24 cellular contexts compared by ENCODE assay signal in the genomic region with DNA sequence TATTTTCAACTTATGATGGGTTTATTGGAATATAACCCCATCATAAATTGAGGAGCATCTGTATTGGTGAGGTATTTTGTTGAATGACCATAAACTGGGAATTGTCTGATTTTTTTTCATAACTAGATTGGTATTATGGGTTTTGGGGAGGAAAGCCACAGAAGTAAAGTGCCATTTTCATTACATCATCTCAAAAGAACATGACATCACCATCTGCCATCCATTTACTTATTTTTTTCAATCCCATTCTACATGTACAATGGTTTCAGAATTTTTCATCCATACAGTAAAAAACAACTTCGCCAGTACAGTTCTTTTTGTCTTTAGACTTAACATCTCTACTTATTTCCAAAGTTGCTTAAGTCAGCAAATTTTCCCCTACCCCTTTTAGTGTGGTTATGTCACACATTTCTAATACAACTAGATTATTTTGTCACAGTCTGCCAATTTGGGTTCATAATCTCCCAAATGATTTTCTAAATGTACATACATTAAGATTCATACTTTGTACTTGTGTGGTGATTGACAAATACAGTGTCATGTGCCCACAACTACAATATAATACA.
DNase-seq lines count a peak whose midpoint lies in the region; ATAC-seq, FAIRE-seq and TF ChIP-seq lines count a peak whose summit lies in the region.
"Had no signal": no experiment of that assay in that cellular context is flagged by ENCODE, and none has a peak within 500 bp of the region (broad histone marks: within the 10 kb centered on the region; RNA-seq: fewer than 3 reads in every experiment).

No MANE protein-coding gene starts in this region.

- CTCF ChIA-PET in A549 (lab: Yijun Ruan, JAX) = no interaction called here
- CTCF ChIA-PET in HEK293 (lab: Yijun Ruan, JAX) = no interaction called here
- CTCF ChIA-PET in H1 (lab: Charles Lee; ENCODE audit: partially characterized antibody) = no interaction called here
- CTCF ChIA-PET in activated naive CD4-positive, alpha-beta T cell treated with anti-CD3 and anti-CD28 coated beads for 36 hours (lab: Charles Lee) = no interaction called here

- no peaks in the 10 kb centered on the region for H3K4me1 ChIP-seq in A549
- no peaks in the 10 kb centered on the region for H3K4me1 ChIP-seq in HEK293 (ENCODE audit: control insufficient read depth, insufficient read depth, low read length)
- peaks cover 3% of the 10 kb centered on the region for H3K4me1 ChIP-seq in astrocyte (ENCODE audit: insufficient read depth, low read length)
- H3K4me1 ChIP-seq in H1 (replicated peaks in 1 of 4; ENCODE audit: control insufficient read depth in 3 of 4, insufficient read depth in 4 of 4, low read length in 3 of 4) = no peaks in the 10 kb centered on the region
- H3K4me1 ChIP-seq: BLaER1 treated with 17β-estradiol and CSF1 and Interleukin-3, amounts not matched to agents 10 nM and 100 nM; Caco-2 had no signal

- no peaks in the 10 kb centered on the region for H3K27me3 ChIP-seq in astrocyte (ENCODE audit: insufficient read depth, low read length)
- H3K27me3 ChIP-seq in H1 (replicated peaks in 1 of 4; ENCODE audit: control insufficient read depth in 3 of 4, extremely low read depth in 1 of 4, insufficient read depth in 3 of 4, low read length in 3 of 4) = no peaks in the 10 kb centered on the region
- H3K27me3 ChIP-seq: BLaER1 treated with 17β-estradiol and CSF1 and Interleukin-3, amounts not matched to agents 10 nM and 100 nM had no signal

- no peak overlapping the region for H2BK120ac ChIP-seq in H1 (replicated peaks; ENCODE audit: low read depth, low read length)

- H3K56ac ChIP-seq in H1 (replicated peaks; ENCODE audit: insufficient read length, low read depth, low read length) = no peak overlapping the region

- no peak overlapping the region for H3K27ac ChIP-seq in A549
- H3K27ac ChIP-seq in HEK293 (ENCODE audit: extremely low read depth, low read depth, low read length) = no peak overlapping the region
- no peak overlapping the region for H3K27ac ChIP-seq in astrocyte (ENCODE audit: low read depth, low read length)
- H3K27ac ChIP-seq in H1 (ENCODE audit: low read depth, low read length) = no peak overlapping the region
- H3K27ac ChIP-seq: BLaER1 treated with 17β-estradiol and CSF1 and Interleukin-3, amounts not matched to agents 10 nM and 100 nM; C4-2B had no signal

- H2AFZ ChIP-seq in astrocyte (ENCODE audit: low read depth, low read length) (no peak overlapping the region), H1 (ENCODE audit: low read length) (no peak overlapping the region)

- FAIRE-seq in A549 (lab: Jason Lieb, UNC) (peak; percentile 63), astrocyte (lab: Jason Lieb, UNC) (peak; percentile 99), H1 (lab: Jason Lieb, UNC) (no peak)
- FAIRE-seq: A204.1, D721Med, G401.6, GM12891, GM19239 had no signal

- H3K36me3 ChIP-seq in HEK293 (ENCODE audit: control insufficient read depth in 2 of 2, insufficient read depth in 1 of 2, low read length in 2 of 2) (no peaks in the 10 kb centered on the region), astrocyte (ENCODE audit: insufficient read depth, low read length) (no peaks in the 10 kb centered on the region), H1 (ENCODE audit: control insufficient read depth in 2 of 4, insufficient read depth in 4 of 4, low read length in 3 of 4) (no peaks in the 10 kb centered on the region)
- H3K36me3 ChIP-seq: BLaER1 treated with 17β-estradiol and CSF1 and Interleukin-3, amounts not matched to agents 10 nM and 100 nM had no signal

- no peaks in the 10 kb centered on the region for H3K27me3 Mint-ChIP-seq in astrocyte (ENCODE audit: low read depth, unreplicated experiment)
- H3K27me3 Mint-ChIP-seq in activated naive CD4-positive, alpha-beta T cell treated with anti-CD3 and anti-CD28 coated beads for 36 hours (ENCODE audit: low read depth) = no peaks in the 10 kb centered on the region
- H3K27me3 Mint-ChIP-seq: B cell; CD4-positive, alpha-beta T cell had no signal

- WGBS in A549 (ENCODE audit: missing lambda C conversion rate) = 0% methylated on average over 1 of the region's 1 CpG
- WGBS in H1 (ENCODE audit: extremely low coverage in 1 of 2, insufficient coverage in 1 of 2, insufficient read length in 1 of 2, insufficient replicate concordance in 2 of 2, low coverage in 1 of 2, low lambda C conversion rate in 2 of 2, missing lambda C conversion rate in 1 of 2), 2 experiments = 82% methylated on average over 1 of the region's 1 CpG; no CpG with 5 or more reads in 1 of the 2 experiments

- H4K20me1 ChIP-seq in astrocyte (ENCODE audit: insufficient read depth, low read length) (no peaks in the 10 kb centered on the region), H1 (replicated peaks in 1 of 2; ENCODE audit: control insufficient read depth in 1 of 2, insufficient read depth in 2 of 2, low read length in 2 of 2) (no peaks in the 10 kb centered on the region)
- H4K20me1 ChIP-seq: BLaER1 treated with 17β-estradiol and CSF1 and Interleukin-3, amounts not matched to agents 10 nM and 100 nM had no signal

- H3K79me2 ChIP-seq in astrocyte (ENCODE audit: insufficient read depth, low read length) (no peaks in the 10 kb centered on the region), H1 (ENCODE audit: control insufficient read depth in 1 of 2, insufficient read depth in 2 of 2, low read length in 2 of 2) (no peaks in the 10 kb centered on the region)

- no peak overlapping the region for H3K4me3 Mint-ChIP-seq in astrocyte (ENCODE audit: unreplicated experiment)
- H3K4me3 Mint-ChIP-seq in activated naive CD4-positive, alpha-beta T cell treated with anti-CD3 and anti-CD28 coated beads for 36 hours = no peak overlapping the region
- H3K4me3 Mint-ChIP-seq: B cell; CD4-positive, alpha-beta T cell; CD8-positive, alpha-beta T cell had no signal

- DNase-seq in A549 (ENCODE audit: low read depth in 1 of 2, low spot score in 1 of 2) = no peak
- no peak for DNase-seq in astrocyte (ENCODE audit: low read depth)
- no peak for DNase-seq in H1 (ENCODE audit: low read depth in 1 of 2, low spot score in 2 of 2)
- no peak for DNase-seq in Right ventricle myocardium superior
- DNase-seq in dermis blood vessel endothelial cell = no peak
- DNase-seq in NK-92 treated with Interleukin-12 subunit alpha and Interleukin-12 subunit beta, amount 100 ng/mL, for 24 hours (lab: John Stamatoyannopoulos, UW) = no peak
- DNase-seq in activated naive CD4-positive, alpha-beta T cell treated with anti-CD3 and anti-CD28 coated beads for 36 hours = no peak
- DNase-seq: 8988T; AML-193; Caco-2; Calu3; CD4-positive, alpha-beta T cell; CD8-positive, alpha-beta T cell; DMS79 treated with DMSO at 0.1 percent for 48 hours; GF-D8 had no signal

- no peak overlapping the region for H2BK15ac ChIP-seq in H1 (ENCODE audit: low read length)

- ATAC-seq in A549 (no peak), Right ventricle myocardium superior (ENCODE audit: poor library complexity) (no peak)
- ATAC-seq: CD8-positive, alpha-beta T cell had no signal

- TF ChIP-seq RAD21 in A549 (conservative IDR thresholded peaks at IDR 0.05 in 1 of 2, IDR thresholded peaks at IDR 0.05 in 1 of 2) (no peak), H1 (IDR thresholded peaks at IDR 0.05 in 1 of 2, conservative IDR thresholded peaks at IDR 0.05 in 1 of 2; ENCODE audit: low read depth in 2 of 2, low read length in 2 of 2) (no peak)

- no peak overlapping the region for H4K8ac ChIP-seq in H1 (ENCODE audit: extremely low read depth, insufficient read depth, low read length)

- H3K23me2 ChIP-seq in H1 (ENCODE audit: low read depth, low read length) = no peaks in the 10 kb centered on the region

- no peaks in the 10 kb centered on the region for H3K79me1 ChIP-seq in H1 (ENCODE audit: low read depth, low read length)

- H3K4me1 Mint-ChIP-seq in astrocyte (ENCODE audit: low read depth, unreplicated experiment) = no peaks in the 10 kb centered on the region
- H3K4me1 Mint-ChIP-seq in activated naive CD4-positive, alpha-beta T cell treated with anti-CD3 and anti-CD28 coated beads for 36 hours (ENCODE audit: low read depth) = no peaks in the 10 kb centered on the region
- H3K4me1 Mint-ChIP-seq: B cell had no signal

- no peak overlapping the region for H4K91ac ChIP-seq in H1 (replicated peaks; ENCODE audit: insufficient read length, low read length)

- H2BK20ac ChIP-seq in H1 (ENCODE audit: low read length) = no peak overlapping the region

- no peak overlapping the region for H3K23ac ChIP-seq in H1 (ENCODE audit: insufficient read length)

- intact Hi-C loops in Right ventricle myocardium superior (cut with DNase I) = no loop called here
- intact Hi-C loops in activated naive CD4-positive, alpha-beta T cell treated with anti-CD3 and anti-CD28 coated beads for 36 hours (cut with micrococcal nuclease) = no loop called here

- no peak for TF ChIP-seq EP300 in A549 (IDR thresholded peaks at IDR 0.05)
- no peak for TF ChIP-seq EP300 in H1 (IDR thresholded peaks at IDR 0.05; ENCODE audit: borderline replicate concordance in 1 of 2, low read depth in 2 of 2, low read length in 2 of 2)

- POLR2A ChIA-PET in A549 (lab: Yijun Ruan, JAX) (no interaction called here), HEK293 (lab: Yijun Ruan, JAX) (no interaction called here), H1 (lab: Charles Lee; ENCODE audit: partially characterized antibody) (no interaction called here)

- no peak overlapping the region for H3K4me2 ChIP-seq in A549
- no peak overlapping the region for H3K4me2 ChIP-seq in astrocyte (ENCODE audit: low read length)
- H3K4me2 ChIP-seq in H1 (ENCODE audit: insufficient read depth in 1 of 2, low read depth in 2 of 2, low read length in 2 of 2) = no peak overlapping the region
- H3K4me2 ChIP-seq: BLaER1 treated with 17β-estradiol and CSF1 and Interleukin-3, amounts not matched to agents 10 nM and 100 nM had no signal

- H3K4me3 ChIP-seq in A549 = no peak overlapping the region
- no peak overlapping the region for H3K4me3 ChIP-seq in HEK293 (ENCODE audit: low read depth, low read length)
- no peak overlapping the region for H3K4me3 ChIP-seq in astrocyte (ENCODE audit: insufficient read depth, low read depth, low read length)
- H3K4me3 ChIP-seq in H1 (ENCODE audit: extremely low read depth in 1 of 4, insufficient read depth in 2 of 4, low read depth in 3 of 4, low read length in 4 of 4) = no peak overlapping the region
- H3K4me3 ChIP-seq: BLaER1 treated with 17β-estradiol and CSF1 and Interleukin-3, amounts not matched to agents 10 nM and 100 nM had no signal

- no peak overlapping the region for H3K4ac ChIP-seq in H1 (replicated peaks; ENCODE audit: insufficient read length, low read depth, low read length)

- TF ChIP-seq CTCF in A549 (IDR thresholded peaks at IDR 0.05) (no peak), HEK293 (tag by site-specific recombination; IDR thresholded peaks at IDR 0.05) (no peak), astrocyte (IDR thresholded peaks at IDR 0.05; ENCODE audit: insufficient read depth, low read depth, low read length) (no peak), H1 (IDR thresholded peaks at IDR 0.05; ENCODE audit: control extremely low read depth in 1 of 3, insufficient read depth in 1 of 3, low read depth in 1 of 3, low read length in 3 of 3) (no peak)

- H3K9me3 ChIP-seq in A549 = no peaks in the 10 kb centered on the region
- H3K9me3 ChIP-seq in HEK293 (ENCODE audit: control insufficient read depth, insufficient read depth, low read depth, low read length) = no peaks in the 10 kb centered on the region
- no peaks in the 10 kb centered on the region for H3K9me3 ChIP-seq in astrocyte (ENCODE audit: insufficient read depth, low read depth, low read length)
- no peaks in the 10 kb centered on the region for H3K9me3 ChIP-seq in H1 (ENCODE audit: insufficient read depth in 2 of 2, low read depth in 1 of 2, low read length in 1 of 2)
- H3K9me3 ChIP-seq: Caco-2 had no signal

- H3K9ac ChIP-seq in astrocyte (ENCODE audit: low read length) = no peak overlapping the region
- no peak overlapping the region for H3K9ac ChIP-seq in H1 (replicated peaks in 1 of 4; ENCODE audit: extremely low read depth in 1 of 4, low read depth in 3 of 4, low read length in 3 of 4)
- H3K9ac ChIP-seq: BLaER1 treated with 17β-estradiol and CSF1 and Interleukin-3, amounts not matched to agents 10 nM and 100 nM had no signal

- no peak overlapping the region for H2BK12ac ChIP-seq in H1 (ENCODE audit: low read depth, low read length)

- no peak overlapping the region for H3K14ac ChIP-seq in H1 (ENCODE audit: insufficient read length)

- H2AK5ac ChIP-seq in H1 (ENCODE audit: low read depth, low read length) = no peak overlapping the region

- H3K18ac ChIP-seq in H1 (ENCODE audit: extremely low read depth, low read length) = no peak overlapping the region

- no peak for TF ChIP-seq POLR2A in A549 (IDR thresholded peaks at IDR 0.05; ENCODE audit: low read length)
- TF ChIP-seq POLR2A in H1 (IDR thresholded peaks at IDR 0.05; ENCODE audit: control extremely low read depth in 1 of 2, low read depth in 2 of 2, low read length in 2 of 2) = no peak

- no peaks in the 10 kb centered on the region for H3K36me3 Mint-ChIP-seq in astrocyte (ENCODE audit: low read depth, unreplicated experiment)
- H3K36me3 Mint-ChIP-seq in activated naive CD4-positive, alpha-beta T cell treated with anti-CD3 and anti-CD28 coated beads for 36 hours (ENCODE audit: low read depth) = no peaks in the 10 kb centered on the region
- H3K36me3 Mint-ChIP-seq: CD8-positive, alpha-beta T cell had no signal

- no peaks in the 10 kb centered on the region for H3K9me3 Mint-ChIP-seq in astrocyte (ENCODE audit: unreplicated experiment)
- H3K9me3 Mint-ChIP-seq in activated naive CD4-positive, alpha-beta T cell treated with anti-CD3 and anti-CD28 coated beads for 36 hours = no peaks in the 10 kb centered on the region
- H3K9me3 Mint-ChIP-seq: CD4-positive, alpha-beta T cell; CD8-positive, alpha-beta T cell had no signal

- no peak overlapping the region for H2BK5ac ChIP-seq in H1 (ENCODE audit: low read depth, low read length)

- no peak overlapping the region for H4K5ac ChIP-seq in H1 (ENCODE audit: insufficient read length, low read depth, low read length)

- H3K27ac Mint-ChIP-seq in astrocyte (ENCODE audit: unreplicated experiment) = no peak overlapping the region
- no peak overlapping the region for H3K27ac Mint-ChIP-seq in activated naive CD4-positive, alpha-beta T cell treated with anti-CD3 and anti-CD28 coated beads for 36 hours
- H3K27ac Mint-ChIP-seq: B cell; CD4-positive, alpha-beta T cell; CD8-positive, alpha-beta T cell had no signal
